6 cellular contexts compared by ENCODE assay signal in the genomic region with DNA sequence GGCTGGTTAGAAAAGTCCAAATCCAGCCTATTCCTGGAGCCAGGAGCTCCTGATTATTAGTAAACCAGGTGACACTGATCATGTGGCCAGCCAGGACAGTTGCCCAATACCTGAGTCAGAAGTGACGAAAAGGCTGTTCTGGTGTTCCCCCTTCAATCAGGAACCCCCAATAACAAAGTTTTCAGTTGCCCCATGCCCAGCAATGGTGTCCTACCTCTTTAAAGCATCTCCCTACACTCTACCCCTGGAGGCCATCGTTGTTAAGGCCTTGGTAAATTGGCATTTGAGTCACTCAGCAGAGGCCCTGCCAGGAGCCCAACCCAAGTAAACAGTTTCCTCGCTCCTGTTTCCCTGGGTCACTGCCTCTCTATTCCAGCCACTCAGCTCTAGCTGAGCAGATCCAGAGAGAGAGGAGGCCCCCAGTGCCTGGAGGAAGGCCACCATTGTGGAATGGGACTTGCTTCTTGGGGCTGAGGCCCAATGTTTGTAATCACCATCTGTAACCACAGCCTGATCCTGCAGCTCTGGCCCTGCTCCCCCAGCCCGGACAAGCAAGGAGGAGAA. TPM values are rescaled to one million over a fixed set of nuclear protein-coding genes. Genes with fewer than 3 reads are reported as not detected.
DNase-seq lines count a peak whose midpoint lies in the region; ATAC-seq and TF ChIP-seq lines count a peak whose summit lies in the region.

No MANE protein-coding gene starts in this region.

- H3K4me3 ChIP-seq in heart left ventricle (no peak overlapping the region), thyroid gland (replicated peaks in 1 of 3) (no peak overlapping the region)

- H3K4me1 Mint-ChIP-seq in activated T-cell treated with anti-CD3 and anti-CD28 coated beads, Interleukin-2, amount 50 U/mL, for 24 hours (ENCODE audit: low read depth): peaks cover 70% of the 10 kb centered on the region
- H3K4me1 Mint-ChIP-seq in activated T-cell treated with anti-CD3 and anti-CD28 coated beads, Interleukin-2, amount 50 U/mL, for 4 hours (ENCODE audit: low read depth): peaks cover 65% of the 10 kb centered on the region

- H3K4me3 Mint-ChIP-seq in activated T-cell treated with anti-CD3 and anti-CD28 coated beads, Interleukin-2, amount 50 U/mL, for 24 hours: no peak overlapping the region
- no peak overlapping the region for H3K4me3 Mint-ChIP-seq in activated T-cell treated with anti-CD3 and anti-CD28 coated beads, Interleukin-2, amount 50 U/mL, for 4 hours

- H3K4me1 ChIP-seq in heart left ventricle (peaks cover 4 to 74% (median 39%) of the 10 kb centered on the region in 12 donors), thyroid gland (peaks cover 32 to 52% of the 10 kb centered on the region in 2 donors)

- H3K36me3 ChIP-seq in heart left ventricle (peaks cover 0 to 79% (median 68%) of the 10 kb centered on the region in 9 donors), thyroid gland (peaks cover 45 to 51% of the 10 kb centered on the region in 2 donors)

- TF ChIP-seq POLR2A in heart left ventricle (IDR thresholded peaks at IDR 0.05): no peak
- no peak for TF ChIP-seq POLR2A in thyroid gland (IDR thresholded peaks at IDR 0.05)

- H3K27ac Mint-ChIP-seq in activated T-cell treated with anti-CD3 and anti-CD28 coated beads, Interleukin-2, amount 50 U/mL, for 24 hours: peak overlapping the region; percentile 89

- 29 to 38% (median 33%) methylated on average over 4 of the region's 4 CpGs for WGBS in heart left ventricle, 4 donors
- 37 to 42% methylated on average over 3 to 4 of the region's 4 CpGs for WGBS in thyroid gland, 2 donors

- intact Hi-C loops in heart left ventricle (cut with DNase I): no loop called here
- intact Hi-C loops in thyroid gland (cut with DNase I): no loop called here

- no peaks in the 10 kb centered on the region for H3K27me3 ChIP-seq in heart left ventricle
- H3K27me3 ChIP-seq in thyroid gland: no peaks in the 10 kb centered on the region

- H3K9me3 Mint-ChIP-seq in activated T-cell treated with anti-CD3 and anti-CD28 coated beads, Interleukin-2, amount 50 U/mL, for 24 hours: no peaks in the 10 kb centered on the region
- no peaks in the 10 kb centered on the region for H3K9me3 Mint-ChIP-seq in activated T-cell treated with anti-CD3 and anti-CD28 coated beads, Interleukin-2, amount 50 U/mL, for 4 hours

- H3K9me3 ChIP-seq in heart left ventricle (no peaks in the 10 kb centered on the region), thyroid gland (no peaks in the 10 kb centered on the region)

- H3K36me3 Mint-ChIP-seq in activated T-cell treated with anti-CD3 and anti-CD28 coated beads, Interleukin-2, amount 50 U/mL, for 24 hours (ENCODE audit: low read depth): peaks cover 81% of the 10 kb centered on the region
- H3K36me3 Mint-ChIP-seq in activated T-cell treated with anti-CD3 and anti-CD28 coated beads, Interleukin-2, amount 50 U/mL, for 4 hours (ENCODE audit: insufficient read depth): peaks cover 28% of the 10 kb centered on the region

- ATAC-seq in activated T-cell treated with anti-CD3 and anti-CD28 coated beads, Interleukin-2, amount 50 U/mL, for 4 hours: no peak
- ATAC-seq in heart left ventricle: peak; percentile 51 to 77 (median 72)
- ATAC-seq in GM19324 (IDR thresholded peaks at IDR 0.05; ENCODE audit: low FRiP score, unreplicated experiment): no peak
- no peak for ATAC-seq in HG02852 (IDR thresholded peaks at IDR 0.05; ENCODE audit: unreplicated experiment)

- H3K27ac ChIP-seq in heart left ventricle (peak overlapping the region; percentile 63 to 91 (median 78)), thyroid gland (peak overlapping the region; percentile 81 to 89 (median 84))

- TF ChIP-seq CTCF in heart left ventricle (IDR thresholded peaks at IDR 0.05): peak in 2 of 12 donors; percentile 4 to 11
- peak in 1 of 6 experiments; percentile 25 for TF ChIP-seq CTCF in thyroid gland (IDR thresholded peaks at IDR 0.05)

- no peaks in the 10 kb centered on the region for H3K27me3 Mint-ChIP-seq in activated T-cell treated with anti-CD3 and anti-CD28 coated beads, Interleukin-2, amount 50 U/mL, for 24 hours
- no peaks in the 10 kb centered on the region for H3K27me3 Mint-ChIP-seq in activated T-cell treated with anti-CD3 and anti-CD28 coated beads, Interleukin-2, amount 50 U/mL, for 4 hours (ENCODE audit: low read depth)

- no peak for DNase-seq in activated T-cell treated with anti-CD3 and anti-CD28 coated beads, Interleukin-2, amount 50 U/mL, for 24 hours
- no peak for DNase-seq in activated T-cell treated with anti-CD3 and anti-CD28 coated beads, Interleukin-2, amount 50 U/mL, for 4 hours
- DNase-seq in heart left ventricle: peak in 3 of 5 donors; percentile 67 to 72 (median 71)
- peak; percentile 65 to 76 for DNase-seq in thyroid gland

RNA-seq across cellular contexts. Expression of gene ARHGAP1, which starts 25.0 kb away (rescaled TPM):
- 10 to 100 TPM; 52.9 to 63.8 (median 53.4) TPM for total RNA-seq in activated T-cell treated with anti-CD3 and anti-CD28 coated beads, Interleukin-2, amount 50 U/mL, for 4 hours
- total RNA-seq in heart left ventricle (100 to 1,000 TPM in 4 of 9 donors, 10 to 100 TPM in 5; 57.5 to 309 (median 78.9) TPM), thyroid gland (10 to 100 TPM; 30.8 to 57.9 (median 47.7) TPM)
- 10 to 100 TPM; 38.8 to 58.0 TPM for polyA plus RNA-seq in heart left ventricle

RNA-seq across cellular contexts. Expression of gene ZNF408, which starts 25.5 kb away (rescaled TPM):
- total RNA-seq in activated T-cell treated with anti-CD3 and anti-CD28 coated beads, Interleukin-2, amount 50 U/mL, for 4 hours: 10 to 100 TPM; 14.2 to 16.9 (median 14.8) TPM
- total RNA-seq in heart left ventricle: 1 to 10 TPM; 5.3 to 10.0 (median 7.1) TPM
- polyA plus RNA-seq in heart left ventricle: 1 to 10 TPM; 5.6 to 8.5 TPM
- 10 to 100 TPM in 3 of 4 donors, 1 to 10 TPM in 1; 9.8 to 17.8 (median 12.5) TPM for total RNA-seq in thyroid gland

RNA-seq across cellular contexts. Expression of gene F2, which starts 43.6 kb away (rescaled TPM):
- under 1 TPM; 0.40 to 0.81 (median 0.41) TPM for total RNA-seq in activated T-cell treated with anti-CD3 and anti-CD28 coated beads, Interleukin-2, amount 50 U/mL, for 4 hours
- under 1 TPM in 2 of 9 donors, not detected in 7; 0.17 to 0.18 TPM for total RNA-seq in heart left ventricle
- polyA plus RNA-seq in heart left ventricle: under 1 TPM in 1 of 2 donors, not detected in 1; 0.08 TPM
- not detected for total RNA-seq in thyroid gland

RNA-seq across cellular contexts. Expression of gene ATG13, which starts 58.0 kb away (rescaled TPM):
- total RNA-seq in activated T-cell treated with anti-CD3 and anti-CD28 coated beads, Interleukin-2, amount 50 U/mL, for 4 hours: 10 to 100 TPM; 47.4 to 54.8 (median 53.1) TPM
- total RNA-seq in heart left ventricle: 10 to 100 TPM; 38.8 to 74.8 (median 48.7) TPM
- polyA plus RNA-seq in heart left ventricle: 10 to 100 TPM; 26.7 to 50.7 TPM
- total RNA-seq in thyroid gland: 100 to 1,000 TPM in 3 of 4 donors, 10 to 100 TPM in 1; 85.7 to 148 (median 113) TPM

RNA-seq across cellular contexts. Expression of gene HARBI1, which starts 58.3 kb away (rescaled TPM):
- 1 to 10 TPM; 5.5 to 8.1 (median 5.7) TPM for total RNA-seq in activated T-cell treated with anti-CD3 and anti-CD28 coated beads, Interleukin-2, amount 50 U/mL, for 4 hours
- total RNA-seq in heart left ventricle: 1 to 10 TPM; 2.5 to 4.5 (median 3.5) TPM
- polyA plus RNA-seq in heart left ventricle: 1 to 10 TPM; 2.1 to 3.8 TPM
- 1 to 10 TPM; 1.3 to 6.2 (median 3.5) TPM for total RNA-seq in thyroid gland

Comparison
In these comparisons a context has a peak if more than half of its experiments do, and no peak if none do; other contexts are left out.
1. DNase-seq: peak in heart left ventricle (3 of 5) and thyroid gland (2 of 2); none in activated T-cell treated with anti-CD3 and anti-CD28 coated beads, Interleukin-2, amount 50 U/mL, for 24 hours (single experiment) and activated T-cell treated with anti-CD3 and anti-CD28 coated beads, Interleukin-2, amount 50 U/mL, for 4 hours (single experiment).
2. ATAC-seq: peak in heart left ventricle (4 of 4); none in activated T-cell treated with anti-CD3 and anti-CD28 coated beads, Interleukin-2, amount 50 U/mL, for 4 hours (0 of 2), GM19324 (single experiment) and HG02852 (single experiment).